In genomic region chr20:840858-841567, GRCh38 we compare ENCODE assay signal across 8 cellular contexts. TPM values are rescaled to one million over a fixed set of nuclear protein-coding genes. Genes with fewer than 3 reads are reported as not detected.
DNase-seq lines count a peak whose midpoint lies in the region; ATAC-seq and TF ChIP-seq lines count a peak whose summit lies in the region.

No MANE protein-coding gene starts in this region.

- peaks cover 4% of the 10 kb centered on the region; the same call in 1 of the 2 replicates for H3K4me1 ChIP-seq in Karpas-422 (ENCODE audit: low read length)

- H4K20me1 ChIP-seq in Karpas-422 (ENCODE audit: insufficient read depth, low read depth, low read length): peaks cover 7% of the 10 kb centered on the region; the same call in 1 of the 2 replicates

- no peak for TF ChIP-seq POLR2A in lower leg skin (IDR thresholded peaks at IDR 0.05)

- no peak overlapping the region for H3K4me2 ChIP-seq in Karpas-422 (ENCODE audit: low read depth, low read length, poor library complexity, severe bottlenecking)

- H3K27ac ChIP-seq in brain microvascular endothelial cell (no peak overlapping the region), Karpas-422 (ENCODE audit: low read length) (no peak overlapping the region)

- in situ Hi-C loops in brain microvascular endothelial cell (cut with HindIII; ENCODE audit: low pct_ligation_motif_present, low sequenced_read_pairs): no loop called here

- H3K27me3 ChIP-seq in brain microvascular endothelial cell (replicated peaks) (no peaks in the 10 kb centered on the region), Karpas-422 (ENCODE audit: low read length) (no peaks in the 10 kb centered on the region)

- H2AFZ ChIP-seq in Karpas-422 (ENCODE audit: low read length): no peak overlapping the region

- H3K36me3 ChIP-seq in brain microvascular endothelial cell (replicated peaks): no peaks in the 10 kb centered on the region
- no peaks in the 10 kb centered on the region for H3K36me3 ChIP-seq in Karpas-422 (ENCODE audit: insufficient read depth, low read length)

- peak; percentile 34 for DNase-seq in stimulated activated CD4-positive, alpha-beta T cell treated with anti-CD3 and anti-CD28 coated beads, Interleukin-4, amount 100 ng/mL, for 1 hour
- no peak for DNase-seq in stimulated activated CD4-positive, alpha-beta T cell treated with anti-CD3 and anti-CD28 coated beads, Interleukin-4, amount 100 ng/mL, for 24 hours
- DNase-seq in brain microvascular endothelial cell (no peak), lower leg skin (ENCODE audit: low spot score in 2 of 2) (no peak), germinal center (ENCODE audit: low spot score) (no peak), Karpas-422 (no peak)

- H3K9me3 ChIP-seq in Karpas-422 (ENCODE audit: low read length): no peaks in the 10 kb centered on the region

- no peaks in the 10 kb centered on the region for H3K9me2 ChIP-seq in Karpas-422 (replicated peaks; ENCODE audit: insufficient read depth, low read length)

- 19 to 27% methylated on average over 24 to 28 of the region's 59 CpGs for WGBS in lower leg skin, 2 donors

- H3K9ac ChIP-seq in Karpas-422 (ENCODE audit: low read length): no peak overlapping the region

- ATAC-seq in GM18520 (IDR thresholded peaks at IDR 0.05; ENCODE audit: unreplicated experiment): no peak
- ATAC-seq in HG03432 (IDR thresholded peaks at IDR 0.05; ENCODE audit: unreplicated experiment): no peak

- TF ChIP-seq CTCF in brain microvascular endothelial cell (IDR thresholded peaks at IDR 0.05; ENCODE audit: low read depth, low read length, missing control alignments): no peak
- TF ChIP-seq CTCF in lower leg skin (IDR thresholded peaks at IDR 0.05): no peak

- H3K79me2 ChIP-seq in Karpas-422 (ENCODE audit: low read length): no peaks in the 10 kb centered on the region

- intact Hi-C loops in lower leg skin (cut with DNase I; ENCODE audit: low total_unique reads): no loop called here

- H3K4me3 ChIP-seq in brain microvascular endothelial cell (ENCODE audit: low read depth, low read length) (peak overlapping the region; percentile 45), lower leg skin (ENCODE audit: low read depth, poor library complexity, severe bottlenecking) (peak overlapping the region; percentile 36), Karpas-422 (ENCODE audit: low read length) (no peak overlapping the region)

RNA-seq across cellular contexts. Expression of gene FAM110A, which starts 7.5 kb away (rescaled TPM):
- 100 to 1,000 TPM in 1 of 4 donors, 10 to 100 TPM in 3; 66.3 to 107 (median 82.5) TPM for total RNA-seq in lower leg skin
- total RNA-seq in Karpas-422 (2014; rRNA removed; shearing (Covaris generic); ENCODE audit: low replicate concordance): 0.89 and 3.1 TPM in 2 replicates

Comparison
In these comparisons a context has a peak if more than half of its experiments do, and no peak if none do; other contexts are left out.
1. RNA of gene FAM110A, which starts 7.5 kb away (total RNA-seq): 66.3 to 107 TPM in lower leg skin; 0.89 to 3.1 TPM in Karpas-422; every median in the first group is over 10 times any median in the second.